ENCODE assay signal across 8 cellular contexts in genomic region chr5:80408475-80408875, GRCh38. TPM values are rescaled to one million over a fixed set of nuclear protein-coding genes. Genes with fewer than 3 reads are reported as not detected.
DNase-seq lines count a peak whose midpoint lies in the region; ATAC-seq, FAIRE-seq and TF ChIP-seq lines count a peak whose summit lies in the region.

No MANE protein-coding gene starts in this region.

- no peaks in the 10 kb centered on the region for H3K4me1 ChIP-seq in GM12878 (ENCODE audit: control insufficient read depth, insufficient read depth, low read length)

- peak overlapping the region; percentile 81 for H3K4me3 ChIP-seq in HL-60 (replicated peaks; ENCODE audit: insufficient read depth, low read length)
- peak overlapping the region; percentile 93 for H3K4me3 ChIP-seq in GM12878
- H3K4me3 ChIP-seq in skin epidermis, result peak overlapping the region; percentile 54 to 89 (median 79)

- POLR2A ChIA-PET in GM12878 (lab: Charles Lee), result interaction anchor here (0.6 to 2.4 kb wide), 4 partner anchors 11 to 1493 kb away, joined by 3 to 8 read pairs (median 4); partner anchors contain the start of gene SERINC5

- no peak for TF ChIP-seq EP300 in GM12878 (IDR thresholded peaks at IDR 0.05; ENCODE audit: borderline replicate concordance in 1 of 2, control insufficient read depth in 1 of 2, low read depth in 2 of 2, low read length in 2 of 2)

- DNase-seq in COR-L47 (lab: John Stamatoyannopoulos, UW) (peak; percentile 78), HL-60 (ENCODE audit: low read depth in 1 of 2, low spot score in 1 of 2) (peak in 1 of 2 experiments; percentile 7), RCC 7860 (ENCODE audit: low spot score) (peak; percentile 29), GM12878 (ENCODE audit: low read depth, low spot score) (no peak), iPS-NIHi11 (ENCODE audit: low spot score) (peak; percentile 76)

- SMC1A ChIA-PET in GM12878 (lab: Charles Lee; ENCODE audit: uncharacterized antibody, unreplicated experiment), result interaction anchor here (0.8 kb wide), 1 partner anchor 8 kb away, joined by 3 read pairs; no protein-coding TSS in a partner anchor

- H3K27me3 ChIP-seq in HL-60 (ENCODE audit: insufficient read depth, poor library complexity, severe bottlenecking) (no peaks in the 10 kb centered on the region), GM12878 (replicated peaks in 1 of 2; ENCODE audit: control insufficient read depth in 2 of 2, insufficient read depth in 2 of 2, low read length in 1 of 2) (no peaks in the 10 kb centered on the region)

- peak overlapping the region; percentile 84 for H2AFZ ChIP-seq in GM12878 (ENCODE audit: control insufficient read depth, low read depth, low read length)

- peaks cover 11% of the 10 kb centered on the region for H3K79me2 ChIP-seq in GM12878 (ENCODE audit: control insufficient read depth, insufficient read depth, low read length)

- H3K9me3 ChIP-seq in GM12878 (replicated peaks; ENCODE audit: control insufficient read depth, insufficient read depth, low read length), result no peaks in the 10 kb centered on the region

- H3K27ac ChIP-seq in HL-60 (replicated peaks) (peak overlapping the region; percentile 84), GM12878 (ENCODE audit: control insufficient read depth, insufficient read depth) (peak overlapping the region; percentile 62), skin epidermis (peak overlapping the region; percentile 83 to 99 (median 97))

- no peak for TF ChIP-seq RAD21 in GM12878 (IDR thresholded peaks at IDR 0.05; ENCODE audit: insufficient read depth, low read depth, low read length)

- FAIRE-seq in RCC 7860 (lab: Jason Lieb, UNC), result no peak
- peak; percentile 38 for FAIRE-seq in GM12878 (lab: Jason Lieb, UNC)

- TF ChIP-seq CTCF in HL-60 (IDR thresholded peaks at IDR 0.05; ENCODE audit: insufficient read depth, low read length) (no peak), GM12878 (IDR thresholded peaks at IDR 0.05 in 2 of 3, conservative IDR thresholded peaks at IDR 0.05 in 1 of 3; ENCODE audit: control insufficient read depth in 2 of 3, extremely low read depth in 1 of 3, insufficient read depth in 1 of 3, low read depth in 3 of 3, low read length in 3 of 3) (peak in 1 of 3 experiments; percentile 29; a peak in 1 of 6 replicates)

- peak overlapping the region; percentile 74 for H3K9ac ChIP-seq in GM12878 (ENCODE audit: control insufficient read depth, insufficient read depth, low read length)

- intact Hi-C loops in GM12878 (cut with micrococcal nuclease; ENCODE audit: unreplicated experiment), result no loop called here

- TF ChIP-seq POLR2A in GM12878 (IDR thresholded peaks at IDR 0.05; ENCODE audit: low read depth, low read length), result no peak

- CTCF ChIA-PET in GM12878 (lab: Yijun Ruan, JAX), result no interaction called here

- WGBS in GM12878 (ENCODE audit: insufficient coverage, insufficient replicate concordance, low lambda C conversion rate, missing lambda C conversion rate), result 1% methylated on average over 12 of the region's 19 CpGs

- no peaks in the 10 kb centered on the region for H3K36me3 ChIP-seq in GM12878 (ENCODE audit: control insufficient read depth in 2 of 2, insufficient read depth in 2 of 2, low read length in 1 of 2)

- no peaks in the 10 kb centered on the region for H4K20me1 ChIP-seq in GM12878 (ENCODE audit: control insufficient read depth, insufficient read depth)

- peak; percentile 35 for ATAC-seq in GM19328 (IDR thresholded peaks at IDR 0.05; ENCODE audit: unreplicated experiment)
- ATAC-seq in GM12878, result peak; percentile 72
- no peak for ATAC-seq in HG03442 (IDR thresholded peaks at IDR 0.05; ENCODE audit: unreplicated experiment)

- BruUV-seq in GM12878 (replicated peaks; lab: Mats Ljungman, UMichigan), result no TSS peak

- RAD21 ChIA-PET in GM12878 (lab: Charles Lee; ENCODE audit: unreplicated experiment), result no interaction called here

- peak overlapping the region; percentile 76 for H3K4me2 ChIP-seq in GM12878 (ENCODE audit: control insufficient read depth, insufficient read depth)

- in situ Hi-C loops in GM12878 (cut with MboI), result no loop called here

TF ChIP-seq in GM12878, 131 proteins besides CTCF, POLR2A, EP300 and RAD21:
- TF ChIP-seq LARP7 (IDR thresholded peaks at IDR 0.05) (peak; percentile 3; the same call in 1 of the 2 replicates), MEF2A (IDR thresholded peaks at IDR 0.05; ENCODE audit: insufficient read depth, low read depth, low read length) (no peak), ZNF24 (IDR thresholded peaks at IDR 0.05) (0 out of 2 replicates have a peak, but pooled peaks have one; percentile 5), ZNF687 (IDR thresholded peaks at IDR 0.05) (no peak), DPF2 (IDR thresholded peaks at IDR 0.05) (0 out of 2 replicates have a peak, but pooled peaks have one; percentile 16), KLF5 (IDR thresholded peaks at IDR 0.05; ENCODE audit: partially characterized antibody) (no peak), IKZF2 (IDR thresholded peaks at IDR 0.05) (peak in 1 of 2 experiments; percentile 63; a peak in 1 of 4 replicates), GATAD2B (conservative IDR thresholded peaks at IDR 0.05; ENCODE audit: low read depth) (no peak)
TF ChIP-seq in GM12878: peak in this region for 4.

RNA-seq across cellular contexts. Expression of gene ZFYVE16, which starts 0.6 kb away (rescaled TPM):
- total RNA-seq in GM12878 (2013; cell fraction: nucleolus; rRNA removed), result 64.2 and 70.1 TPM in 2 replicates
- total RNA-seq in GM12878 (2014; rRNA removed), result 9.1 and 11.2 TPM in 2 replicates
- total RNA-seq in GM12878 (2014; rRNA removed; fragmentation: Illumina TruSeq; extraction: Trizol), result 10.9 and 11.6 TPM in 2 replicates
- total RNA-seq in GM12878 (2021), result 9.2 and 12.4 TPM in 2 replicates
- polyA plus RNA-seq in GM12878 (2011; ENCODE audit: low read depth), result 1.8 TPM
- 8.6 and 17.4 TPM in 2 replicates for polyA plus RNA-seq in GM12878 (2011; rRNA removed)
- polyA plus RNA-seq in GM12878 (2011; cell fraction: cytosol; rRNA removed), result 2.2 and 2.3 TPM in 2 replicates
- 10.6 and 11.2 TPM in 2 replicates for polyA plus RNA-seq in GM12878 (2011; cell fraction: nucleus; rRNA removed)
- 4.5 and 5.0 TPM in 2 replicates for polyA plus RNA-seq in GM12878 (2012)
- polyA plus RNA-seq in GM12878 (2014; fragmentation: Illumina TruSeq; extraction: Trizol), result 8.2 and 11.3 TPM in 2 replicates
- 1 to 10 TPM; 2.9 to 3.3 TPM for polyA plus RNA-seq in GM12878 (2014; fragmentation: Nextera tagmentation; extraction: Ambion mirVana)
- polyA plus RNA-seq in GM12878 (2014; rRNA removed), result 3.3 and 4.9 TPM in 2 replicates
- 1 to 10 TPM; 5.7 to 7.5 TPM for polyA plus RNA-seq in GM12878 (2016; fragmentation: Nextera tagmentation; extraction: Ambion mirVana)
- polyA minus RNA-seq in GM12878 (2011; rRNA and poly(A)+ RNA removed), result 9.0 and 21.1 TPM in 2 replicates
- 2.1 and 3.8 TPM in 2 replicates for polyA minus RNA-seq in GM12878 (2011; cell fraction: cytosol; rRNA and poly(A)+ RNA removed)
- 13.9 and 24.5 TPM in 2 replicates for polyA minus RNA-seq in GM12878 (2011; cell fraction: nucleus; rRNA and poly(A)+ RNA removed)
